ENCODE assay signal across 8 cellular contexts in genomic region chr9:137204731-137205125, GRCh38. TPM values are rescaled to one million over a fixed set of nuclear protein-coding genes. Genes with fewer than 3 reads are reported as not detected.
DNase-seq lines count a peak whose midpoint lies in the region; ATAC-seq and TF ChIP-seq lines count a peak whose summit lies in the region.

No MANE protein-coding gene starts in this region.

- TF ChIP-seq EP300 in sigmoid colon (IDR thresholded peaks at IDR 0.05) = no peak

- H3K27me3 ChIP-seq in sigmoid colon = no peaks in the 10 kb centered on the region

- ATAC-seq in T-cell (replicated peaks in 1 of 4) (no peak), HG03135 (IDR thresholded peaks at IDR 0.05; ENCODE audit: unreplicated experiment) (no peak), HG03045 (IDR thresholded peaks at IDR 0.05; ENCODE audit: unreplicated experiment) (no peak)

- 4 to 16% methylated on average over 21 of the region's 21 CpGs for WGBS in sigmoid colon, 2 donors

- H3K4me3 ChIP-seq in GM08714 (ENCODE audit: low read length) (peak overlapping the region; percentile 96), fibroblast of the aortic adventitia (ENCODE audit: low read depth, low read length) (peak overlapping the region; percentile 94), sigmoid colon (peak overlapping the region; percentile 66 to 99 (median 88))

- peaks cover 0 to 8% (median 0%) of the 10 kb centered on the region in 4 donors for H3K36me3 ChIP-seq in sigmoid colon

- peaks cover 39 to 63% (median 48%) of the 10 kb centered on the region in 3 donors for H3K4me1 Mint-ChIP-seq in T-cell

- CTCF ChIA-PET in T-cell (lab: Charles Lee) = interaction anchor here in 1 of 2 donors (0.5 to 0.6 kb wide), 2 partner anchors 32 to 84 kb away, joined by 3 read pairs; no protein-coding TSS in a partner anchor

- H3K9me3 Mint-ChIP-seq in T-cell = no peaks in the 10 kb centered on the region

- TF ChIP-seq CTCF in fibroblast of the aortic adventitia (IDR thresholded peaks at IDR 0.05; ENCODE audit: insufficient read depth, low read length) (no peak), sigmoid colon (IDR thresholded peaks at IDR 0.05) (no peak)

- no peak for DNase-seq in T-cell
- DNase-seq in fibroblast of the aortic adventitia (ENCODE audit: low read depth) = no peak
- no peak for DNase-seq in sigmoid colon
- DNase-seq in NK-92 (lab: John Stamatoyannopoulos, UW; ENCODE audit: unreplicated experiment) = no peak
- DNase-seq in NCI-H1105 treated with DMSO at 0.1 percent for 48 hours (lab: John Stamatoyannopoulos, UW) = no peak

- POLR2A ChIA-PET in T-cell (lab: Charles Lee) = interaction anchor here in 1 of 2 donors (1.2 kb wide), 1 partner anchor 36 kb away, joined by 4 read pairs; the partner anchor contains the start of gene TUBB4B

- intact Hi-C loops in sigmoid colon (cut with DNase I) = loop anchor here (2.0 to 5.0 kb wide), 2 partner anchors 16 to 48 kb away; partner anchors contain the start of genes ANAPC2, SSNA1 and STPG3

- H3K36me3 Mint-ChIP-seq in T-cell = peaks cover 9% of the 10 kb centered on the region

- peak overlapping the region; percentile 79 to 90 (median 86) for H3K27ac ChIP-seq in sigmoid colon

- no peaks in the 10 kb centered on the region for H3K27me3 Mint-ChIP-seq in T-cell

- H3K4me3 Mint-ChIP-seq in T-cell = peak overlapping the region; percentile 90 to 92 (median 91)

- TF ChIP-seq POLR2A in sigmoid colon (IDR thresholded peaks at IDR 0.05) = no peak

- no peaks in the 10 kb centered on the region for H3K9me3 ChIP-seq in sigmoid colon

- H3K4me1 ChIP-seq in sigmoid colon = peaks cover 0 to 59% (median 56%) of the 10 kb centered on the region in 4 donors

- H3K27ac Mint-ChIP-seq in T-cell = peak overlapping the region; percentile 88 to 89

RNA-seq across cellular contexts. Expression of gene TMEM203, which starts 0.7 kb away (rescaled TPM):
- total RNA-seq in T-cell (10 to 100 TPM; 23.7 to 44.7 (median 42.1) TPM), fibroblast of the aortic adventitia (ENCODE audit: low replicate concordance) (32.3 and 34.7 TPM in 2 replicates), sigmoid colon (10 to 100 TPM; 24.8 to 33.4 (median 29.1) TPM)
- 10 to 100 TPM; 27.5 to 42.0 (median 38.4) TPM for polyA plus RNA-seq in sigmoid colon

RNA-seq across cellular contexts. Expression of gene NDOR1, which starts 0.8 kb away (rescaled TPM):
- total RNA-seq in T-cell = 10 to 100 TPM; 27.6 to 46.7 (median 45.4) TPM
- 8.5 and 8.6 TPM in 2 replicates for total RNA-seq in fibroblast of the aortic adventitia (ENCODE audit: low replicate concordance)
- total RNA-seq in sigmoid colon = 10 to 100 TPM in 1 of 4 donors, 1 to 10 TPM in 3; 3.8 to 12.7 (median 5.1) TPM
- 10 to 100 TPM in 1 of 3 donors, 1 to 10 TPM in 2; 5.4 to 20.2 (median 6.0) TPM for polyA plus RNA-seq in sigmoid colon

RNA-seq across cellular contexts. Expression of gene TPRN, which starts 4.2 kb away (rescaled TPM):
- total RNA-seq in T-cell (10 to 100 TPM in 3 of 5 donors, 1 to 10 TPM in 2; 5.8 to 12.8 (median 12.1) TPM), fibroblast of the aortic adventitia (ENCODE audit: low replicate concordance) (8.0 and 10.5 TPM in 2 replicates), sigmoid colon (1 to 10 TPM; 3.0 to 4.6 (median 3.8) TPM)
- polyA plus RNA-seq in sigmoid colon = 10 to 100 TPM; 64.9 to 80.5 (median 78.1) TPM

RNA-seq across cellular contexts. Expression of gene SSNA1, which starts 16.3 kb away (rescaled TPM):
- 10 to 100 TPM; 37.0 to 71.6 (median 64.0) TPM for total RNA-seq in T-cell
- 43.5 and 51.5 TPM in 2 replicates for total RNA-seq in fibroblast of the aortic adventitia (ENCODE audit: low replicate concordance)
- 100 to 1,000 TPM in 1 of 4 donors, 10 to 100 TPM in 3; 39.6 to 122 (median 76.3) TPM for total RNA-seq in sigmoid colon
- 100 to 1,000 TPM in 2 of 3 donors, 10 to 100 TPM in 1; 93.2 to 112 (median 105) TPM for polyA plus RNA-seq in sigmoid colon

RNA-seq across cellular contexts. Expression of gene ANAPC2, which starts 16.4 kb away (rescaled TPM):
- total RNA-seq in T-cell (100 to 1,000 TPM; 133 to 142 (median 141) TPM), fibroblast of the aortic adventitia (ENCODE audit: low replicate concordance) (25.7 and 28.0 TPM in 2 replicates), sigmoid colon (10 to 100 TPM; 21.0 to 27.4 (median 24.6) TPM)
- polyA plus RNA-seq in sigmoid colon = 10 to 100 TPM; 12.5 to 49.3 (median 13.2) TPM
